8 cellular contexts compared by ENCODE assay signal in genomic region chr12:47705571-47706425, GRCh38. TPM values are rescaled to one million over a fixed set of nuclear protein-coding genes. Genes with fewer than 3 reads are reported as not detected.
A peak's percentile ranks its signal among the peaks of the same experiment; 100 is the strongest.
DNase-seq lines count a peak whose midpoint lies in the region; ATAC-seq and TF ChIP-seq lines count a peak whose summit lies in the region.

A gene with protein sequence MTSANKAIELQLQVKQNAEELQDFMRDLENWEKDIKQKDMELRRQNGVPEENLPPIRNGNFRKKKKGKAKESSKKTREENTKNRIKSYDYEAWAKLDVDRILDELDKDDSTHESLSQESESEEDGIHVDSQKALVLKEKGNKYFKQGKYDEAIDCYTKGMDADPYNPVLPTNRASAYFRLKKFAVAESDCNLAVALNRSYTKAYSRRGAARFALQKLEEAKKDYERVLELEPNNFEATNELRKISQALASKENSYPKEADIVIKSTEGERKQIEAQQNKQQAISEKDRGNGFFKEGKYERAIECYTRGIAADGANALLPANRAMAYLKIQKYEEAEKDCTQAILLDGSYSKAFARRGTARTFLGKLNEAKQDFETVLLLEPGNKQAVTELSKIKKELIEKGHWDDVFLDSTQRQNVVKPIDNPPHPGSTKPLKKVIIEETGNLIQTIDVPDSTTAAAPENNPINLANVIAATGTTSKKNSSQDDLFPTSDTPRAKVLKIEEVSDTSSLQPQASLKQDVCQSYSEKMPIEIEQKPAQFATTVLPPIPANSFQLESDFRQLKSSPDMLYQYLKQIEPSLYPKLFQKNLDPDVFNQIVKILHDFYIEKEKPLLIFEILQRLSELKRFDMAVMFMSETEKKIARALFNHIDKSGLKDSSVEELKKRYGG (minus strand): TSS chr12:47706030. CDS start chr12:47702840, 3,190 bp downstream.

- no peaks in the 10 kb centered on the region for H3K9me3 ChIP-seq in adrenal gland (replicated peaks in 1 of 3)
- no peaks in the 10 kb centered on the region for H3K9me3 ChIP-seq in heart left ventricle

- peaks cover 47 to 59% (median 47%) of the 10 kb centered on the region in 3 donors for H3K4me1 Mint-ChIP-seq in T-cell
- peaks cover 22% of the 10 kb centered on the region for H3K4me1 Mint-ChIP-seq in type B pancreatic cell (ENCODE audit: unreplicated experiment)

- DNase-seq in NCI-H1417 treated with DMSO at 0.1 percent for 48 hours (lab: John Stamatoyannopoulos, UW) (peak; percentile 65), T-cell (peak; percentile 90 to 98 (median 95)), adrenal gland (peak; percentile 96 to 98 (median 98)), heart left ventricle (peak; percentile 96 to 98 (median 97)), pons (ENCODE audit: low spot score) (peak; percentile 89), type B pancreatic cell (ENCODE audit: extremely low spot score, unreplicated experiment) (peak; percentile 96)

- peak within 1 kb of the TSS; percentile 95 to 97 (median 97) for H3K4me3 Mint-ChIP-seq in T-cell
- H3K4me3 Mint-ChIP-seq in type B pancreatic cell, result peak within 1 kb of the TSS; percentile 87

- H3K36me3 ChIP-seq in adrenal gland (replicated peaks in 1 of 2) (peaks cover 0 to 3% of the 10 kb centered on the region in 2 donors), heart left ventricle (peaks cover 0 to 17% (median 6%) of the 10 kb centered on the region in 9 donors)

- TF ChIP-seq POLR2A in adrenal gland (IDR thresholded peaks at IDR 0.05) (peak; percentile 52 to 91), heart left ventricle (IDR thresholded peaks at IDR 0.05) (peak in 1 of 2 donors; percentile 83)

- POLR2A ChIA-PET in T-cell (lab: Charles Lee), result interaction anchor here in 1 of 2 donors (0.7 kb wide), 1 partner anchor 562 kb away, joined by 3 read pairs; no protein-coding TSS in a partner anchor

- peak within 1 kb of the TSS; percentile 36 to 95 (median 80) for H3K27ac ChIP-seq in adrenal gland
- peak within 1 kb of the TSS; percentile 28 to 94 (median 87) for H3K27ac ChIP-seq in heart left ventricle

- H3K27me3 ChIP-seq in adrenal gland, result no peaks in the 10 kb centered on the region
- H3K27me3 ChIP-seq in heart left ventricle, result no peaks in the 10 kb centered on the region

- H3K27me3 Mint-ChIP-seq in T-cell (no peaks in the 10 kb centered on the region), type B pancreatic cell (no peaks in the 10 kb centered on the region)

- peak within 1 kb of the TSS; percentile 95 to 99 for H3K27ac Mint-ChIP-seq in T-cell
- peak within 1 kb of the TSS; percentile 89 for H3K27ac Mint-ChIP-seq in type B pancreatic cell

- CTCF ChIA-PET in T-cell (lab: Charles Lee), result interaction anchor here (0.5 to 2.4 kb wide), 11 partner anchors 36 to 686 kb away, joined by 3 to 15 read pairs (median 3); partner anchors contain the start of gene SLC48A1 (in 1 of the 2)

- H3K9me3 Mint-ChIP-seq in T-cell (no peaks in the 10 kb centered on the region), type B pancreatic cell (no peaks in the 10 kb centered on the region)

- intact Hi-C loops in adrenal gland (cut with DNase I) (no loop called here), heart left ventricle (cut with DNase I) (no loop called here)

- peaks cover 6 to 21% of the 10 kb centered on the region in 2 donors for H3K4me1 ChIP-seq in adrenal gland (replicated peaks in 1 of 2)
- peaks cover 0 to 55% (median 15%) of the 10 kb centered on the region in 12 donors for H3K4me1 ChIP-seq in heart left ventricle

- H3K36me3 Mint-ChIP-seq in T-cell (peaks cover 17% of the 10 kb centered on the region), type B pancreatic cell (peaks cover 1% of the 10 kb centered on the region)

- WGBS in adrenal gland, 4 donors, result 1 to 2% (median 1%) methylated on average over 21 to 66 of the region's 66 CpGs
- WGBS in heart left ventricle, 4 donors, result 0 to 1% (median 0%) methylated on average over 16 to 66 of the region's 66 CpGs

- ATAC-seq in HG02763 (IDR thresholded peaks at IDR 0.05; ENCODE audit: unreplicated experiment) (peak; percentile 82), T-cell (replicated peaks in 1 of 4) (peak; percentile 95 to 98 (median 96)), heart left ventricle (peak; percentile 95 to 99 (median 98))

- H3K4me3 ChIP-seq in adrenal gland (peak within 1 kb of the TSS; percentile 50 to 98 (median 68)), heart left ventricle (peak within 1 kb of the TSS; percentile 78 to 99 (median 94))

- TF ChIP-seq CTCF in GM12873 (IDR thresholded peaks at IDR 0.05; ENCODE audit: insufficient read depth, low read depth, low read length, missing control alignments) (peak; percentile 58), adrenal gland (IDR thresholded peaks at IDR 0.05) (peak; percentile 28 to 70 (median 62)), heart left ventricle (IDR thresholded peaks at IDR 0.05) (peak; percentile 55 to 84 (median 68)), type B pancreatic cell (conservative IDR thresholded peaks at IDR 0.05) (peak; percentile 84)

RNA-seq across cellular contexts. Expression of the gene that starts here (rescaled TPM):
- total RNA-seq in T-cell (10 to 100 TPM; 24.0 to 33.5 (median 29.4) TPM), adrenal gland (10 to 100 TPM in 7 of 8 donors, 1 to 10 TPM in 1; 9.1 to 26.5 (median 16.7) TPM), heart left ventricle (10 to 100 TPM; 11.1 to 25.2 (median 22.3) TPM), type B pancreatic cell (ENCODE audit: low replicate concordance) (31.7 and 39.9 TPM in 2 replicates)
- polyA plus RNA-seq in adrenal gland (10 to 100 TPM in 1 of 3 donors, 1 to 10 TPM in 2; 7.3 to 56.1 (median 7.3) TPM), heart left ventricle (10 to 100 TPM in 1 of 2 donors, 1 to 10 TPM in 1; 7.2 to 15.5 TPM)

Comparison
In these comparisons a context has a peak if more than half of its experiments do, and no peak if none do; other contexts are left out.
1. Peak in every context shown above with its lines: DNase-seq, ATAC-seq, H3K4me3 ChIP-seq and H3K27ac ChIP-seq.